In the genomic region with DNA sequence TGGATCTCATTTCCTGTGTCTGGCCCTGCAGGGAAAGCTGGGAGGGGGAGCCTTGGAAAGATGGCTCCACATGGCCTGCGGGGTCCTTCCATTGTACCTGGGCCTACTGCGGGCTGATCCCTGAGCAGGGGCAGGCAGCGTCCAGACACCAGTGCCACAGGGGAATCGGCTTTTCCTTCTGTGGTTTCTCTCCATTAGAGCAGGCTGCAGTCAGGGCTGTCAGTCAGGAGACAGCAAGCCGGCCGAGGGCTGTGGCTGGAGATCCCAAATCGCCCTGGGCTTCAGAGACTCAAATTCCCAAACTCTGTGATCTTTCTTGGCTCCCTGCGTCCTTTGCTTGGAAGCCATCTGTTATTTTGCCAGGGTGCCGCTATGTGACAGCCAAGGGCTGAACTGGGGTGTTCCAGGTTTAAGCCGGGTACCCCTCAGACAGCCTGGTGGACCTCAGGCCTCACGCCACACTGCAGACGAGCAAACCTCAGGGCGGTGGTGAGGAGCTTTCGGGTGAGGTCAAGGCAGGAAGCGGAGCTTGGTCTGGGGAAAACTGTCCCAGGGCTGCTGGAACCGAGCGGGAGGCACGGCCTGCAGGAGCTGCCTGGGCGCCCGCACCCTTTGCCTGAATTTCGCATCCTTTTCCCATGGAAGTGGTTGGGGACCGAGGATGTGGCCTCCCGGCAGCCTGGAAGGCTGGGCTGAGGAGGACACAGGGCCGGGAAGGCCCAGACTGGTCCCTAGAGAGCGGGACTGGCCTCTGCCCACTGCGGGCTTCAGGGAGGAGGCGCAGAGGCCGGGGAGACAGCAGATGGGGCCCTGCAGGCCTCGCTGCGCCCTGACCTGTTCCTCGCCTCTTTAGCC, we compare ENCODE assay signal across 8 cellular contexts. TPM values are rescaled to one million over a fixed set of nuclear protein-coding genes. Genes with fewer than 3 reads are reported as not detected.
DNase-seq lines count a peak whose midpoint lies in the region; ATAC-seq and TF ChIP-seq lines count a peak whose summit lies in the region.

No MANE protein-coding gene starts in this region.

- H3K27me3 ChIP-seq in left ventricle myocardium inferior (ENCODE audit: low read depth) (peaks cover 83% of the 10 kb centered on the region), SJSA1 (replicated peaks) (peaks cover 18% of the 10 kb centered on the region), iPS-18a (ENCODE audit: control insufficient read depth, insufficient read depth, low read length) (peaks cover 42% of the 10 kb centered on the region), thymus (ENCODE audit: control insufficient read depth, insufficient read depth) (peaks cover 35% of the 10 kb centered on the region)

- H3K9me3 ChIP-seq in left ventricle myocardium inferior (replicated peaks) (no peaks in the 10 kb centered on the region), SJSA1 (replicated peaks) (peaks cover 8% of the 10 kb centered on the region), iPS-18a (ENCODE audit: control insufficient read depth, low read depth, low read length) (no peaks in the 10 kb centered on the region), thymus (ENCODE audit: control insufficient read depth) (no peaks in the 10 kb centered on the region)

- no peak for DNase-seq in left ventricle myocardium inferior
- no peak for DNase-seq in left ventricle myocardium superior
- DNase-seq in SJSA1 (ENCODE audit: low read depth in 1 of 2, low spot score in 2 of 2), result no peak
- DNase-seq in NCI-H1694 treated with DMSO at 0.1 percent for 48 hours (lab: John Stamatoyannopoulos, UW), result no peak

- peaks cover 27% of the 10 kb centered on the region for H3K4me1 ChIP-seq in left ventricle myocardium inferior
- peaks cover 13% of the 10 kb centered on the region for H3K4me1 ChIP-seq in SJSA1 (replicated peaks)
- no peaks in the 10 kb centered on the region for H3K4me1 ChIP-seq in iPS-18a (ENCODE audit: control insufficient read depth, low read depth, low read length)
- H3K4me1 ChIP-seq in thymus (ENCODE audit: control insufficient read depth, insufficient read depth, low read length), result peaks cover 11% of the 10 kb centered on the region

- ATAC-seq in left ventricle myocardium superior (no peak), GM19023 (IDR thresholded peaks at IDR 0.05; ENCODE audit: unreplicated experiment) (no peak), HG03378 (IDR thresholded peaks at IDR 0.05; ENCODE audit: unreplicated experiment) (no peak)

- H3K4me3 ChIP-seq in left ventricle myocardium inferior (peak overlapping the region; percentile 56), SJSA1 (peak overlapping the region; percentile 26; the same call in 1 of the 2 replicates), iPS-18a (ENCODE audit: low read length) (peak overlapping the region; percentile 52), thymus (ENCODE audit: low read length) (peak overlapping the region; percentile 45)

- H3K36me3 ChIP-seq in left ventricle myocardium inferior, result no peaks in the 10 kb centered on the region
- H3K36me3 ChIP-seq in SJSA1, result no peaks in the 10 kb centered on the region
- H3K36me3 ChIP-seq in iPS-18a (ENCODE audit: control insufficient read depth, low read depth, low read length), result no peaks in the 10 kb centered on the region
- no peaks in the 10 kb centered on the region for H3K36me3 ChIP-seq in thymus (ENCODE audit: control insufficient read depth, insufficient read depth)

- H3K27ac ChIP-seq in left ventricle myocardium inferior (replicated peaks) (no peak overlapping the region), SJSA1 (no peak overlapping the region), iPS-18a (ENCODE audit: low read length) (no peak overlapping the region), thymus (ENCODE audit: low read depth) (no peak overlapping the region)

- 92% methylated on average over 31 of the region's 31 CpGs for WGBS in thymus

- no peak overlapping the region for H3K9ac ChIP-seq in iPS-18a (ENCODE audit: low read length)

- intact Hi-C loops in left ventricle myocardium inferior (cut with micrococcal nuclease), result no loop called here
- intact Hi-C loops in left ventricle myocardium superior (cut with micrococcal nuclease), result no loop called here

- TF ChIP-seq CTCF in left ventricle myocardium inferior (IDR thresholded peaks at IDR 0.05; ENCODE audit: borderline replicate concordance), result no peak

RNA-seq across cellular contexts. Expression of a gene that starts 1.5 kb away (rescaled TPM):
- total RNA-seq in left ventricle myocardium inferior (not detected), left ventricle myocardium superior (not detected)
- total RNA-seq in SJSA1 (2014; rRNA removed; shearing (Covaris generic)), result 0.84 TPM in 1 of 2 replicates, not detected in the other
- polyA plus RNA-seq in thymus, result 9.6 TPM

RNA-seq across cellular contexts. Expression of a gene that starts 13.6 kb away (rescaled TPM):
- total RNA-seq in left ventricle myocardium inferior (1,030 TPM), left ventricle myocardium superior (1,029 TPM)
- total RNA-seq in SJSA1 (2014; rRNA removed; shearing (Covaris generic)), result 2,780 and 5,802 TPM in 2 replicates
- polyA plus RNA-seq in thymus, result 5,597 TPM

RNA-seq across cellular contexts. Expression of a gene that starts 39.4 kb away (rescaled TPM):
- total RNA-seq in left ventricle myocardium inferior (not detected), left ventricle myocardium superior (not detected)
- 6.2 and 10.7 TPM in 2 replicates for total RNA-seq in SJSA1 (2014; rRNA removed; shearing (Covaris generic))
- polyA plus RNA-seq in thymus, result 2.9 TPM
